Comparison of ENCODE assay signal across 1 cellular context in the genomic region with DNA sequence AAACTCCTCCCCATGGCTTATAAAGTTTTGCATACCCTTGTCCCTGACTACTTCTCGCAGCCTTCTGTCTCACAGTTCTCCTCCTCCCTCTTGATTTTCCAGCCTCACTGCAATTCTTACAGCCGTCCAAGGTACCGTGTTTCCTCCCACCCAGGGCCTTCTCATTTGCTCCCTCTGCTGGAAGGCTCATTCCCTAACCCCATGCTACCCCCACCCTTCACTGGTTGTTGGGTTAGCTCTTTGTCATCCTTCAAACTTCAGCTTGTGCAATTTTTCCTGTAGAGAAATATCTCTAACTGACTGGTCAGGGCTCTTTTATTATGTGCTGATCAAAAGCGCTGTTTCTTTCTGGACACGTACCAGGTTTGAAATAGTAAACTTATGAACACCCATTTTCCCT.
TF ChIP-seq lines count a peak whose summit lies in the region.

No MANE protein-coding gene starts in this region.

TF ChIP-seq in GM12878, 131 proteins besides CTCF, POLR2A, EP300 and RAD21 (continued from another document):
- TF ChIP-seq SMAD1 (IDR thresholded peaks at IDR 0.05; ENCODE audit: low read depth, partially characterized antibody) = no peak
- TF ChIP-seq, protein P1, sequence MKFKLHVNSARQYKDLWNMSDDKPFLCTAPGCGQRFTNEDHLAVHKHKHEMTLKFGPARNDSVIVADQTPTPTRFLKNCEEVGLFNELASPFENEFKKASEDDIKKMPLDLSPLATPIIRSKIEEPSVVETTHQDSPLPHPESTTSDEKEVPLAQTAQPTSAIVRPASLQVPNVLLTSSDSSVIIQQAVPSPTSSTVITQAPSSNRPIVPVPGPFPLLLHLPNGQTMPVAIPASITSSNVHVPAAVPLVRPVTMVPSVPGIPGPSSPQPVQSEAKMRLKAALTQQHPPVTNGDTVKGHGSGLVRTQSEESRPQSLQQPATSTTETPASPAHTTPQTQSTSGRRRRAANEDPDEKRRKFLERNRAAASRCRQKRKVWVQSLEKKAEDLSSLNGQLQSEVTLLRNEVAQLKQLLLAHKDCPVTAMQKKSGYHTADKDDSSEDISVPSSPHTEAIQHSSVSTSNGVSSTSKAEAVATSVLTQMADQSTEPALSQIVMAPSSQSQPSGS (IDR thresholded peaks at IDR 0.05; ENCODE audit: low read length) = no peak
TF ChIP-seq in GM12878: peak in this region for 0.
